8 cellular contexts compared by ENCODE assay signal in the genomic region with DNA sequence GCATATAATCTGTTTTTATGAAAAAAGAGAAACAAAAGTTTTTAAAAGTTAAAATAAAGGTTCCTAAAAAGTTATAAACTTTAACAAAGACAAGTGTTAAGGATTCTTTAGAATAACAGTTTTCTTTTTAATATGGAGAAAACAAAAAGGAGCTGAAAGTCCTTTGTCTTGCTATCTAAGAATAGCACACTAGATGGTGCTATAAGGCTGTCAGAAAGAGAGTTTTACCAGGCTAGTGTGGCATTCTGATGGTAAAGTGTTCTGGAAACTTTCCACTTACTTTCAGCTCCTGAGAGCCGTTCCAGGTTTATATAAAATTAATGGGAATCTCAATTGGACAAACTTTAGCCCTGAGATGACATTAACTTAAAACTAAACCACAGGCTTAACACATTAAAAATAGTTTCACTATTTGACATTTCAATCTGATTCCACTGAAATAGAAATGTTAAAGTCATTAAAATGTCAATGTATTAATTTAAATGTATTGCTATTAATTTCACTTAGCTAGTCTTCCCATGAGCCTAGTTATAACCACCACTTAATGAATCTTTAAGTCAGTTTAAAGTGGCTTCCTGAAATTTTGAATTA. TPM values are rescaled to one million over a fixed set of nuclear protein-coding genes. Genes with fewer than 3 reads are reported as not detected.
DNase-seq lines count a peak whose midpoint lies in the region; ATAC-seq, FAIRE-seq and TF ChIP-seq lines count a peak whose summit lies in the region.

No MANE protein-coding gene starts in this region.

- H3K9me2 ChIP-seq in SU-DHL-6 (replicated peaks; ENCODE audit: insufficient read depth, low read length) = no peaks in the 10 kb centered on the region

- ATAC-seq in GM21737 (IDR thresholded peaks at IDR 0.05; ENCODE audit: unreplicated experiment) (no peak), HG02870 (IDR thresholded peaks at IDR 0.05; ENCODE audit: unreplicated experiment) (no peak)

- peaks cover 16% of the 10 kb centered on the region for H3F3A ChIP-seq in SU-DHL-6 (ENCODE audit: insufficient read depth)

- no peaks in the 10 kb centered on the region for H3K9me3 ChIP-seq in SU-DHL-6 (ENCODE audit: insufficient read depth, low read length)

- H4K20me1 ChIP-seq in SU-DHL-6 (ENCODE audit: low read depth, low read length) = no peaks in the 10 kb centered on the region

- no peak overlapping the region for H3K27ac ChIP-seq in SU-DHL-6 (ENCODE audit: low read depth, low read length)

- no peaks in the 10 kb centered on the region for H3K27me3 ChIP-seq in SU-DHL-6 (ENCODE audit: low read length)

- peak overlapping the region; percentile 16 for H3K4me2 ChIP-seq in SU-DHL-6 (ENCODE audit: low read depth, low read length, poor library complexity, severe bottlenecking)

- peak; percentile 90 for FAIRE-seq in frontal cortex (lab: Jason Lieb, UNC)

- no peak overlapping the region for H3K9ac ChIP-seq in SU-DHL-6 (ENCODE audit: low read length)

- peak; percentile 41 for TF ChIP-seq CTCF in SU-DHL-6 (IDR thresholded peaks at IDR 0.05; ENCODE audit: insufficient read depth, low read length, poor library complexity, severe bottlenecking)

- DNase-seq in ELR (ENCODE audit: low read depth) (peak; percentile 78), M059J (ENCODE audit: low read depth) (peak; percentile 67), frontal cortex (ENCODE audit: low spot score in 2 of 2) (peak; percentile 33 to 61), skeletal muscle cell (ENCODE audit: low read depth) (peak; percentile 9)
- DNase-seq in activated CD4-positive, alpha-beta T cell treated with anti-CD3 and anti-CD28 coated beads, Interleukin-2, amount 50 U/mL, for 4 hours = no peak

- H3K79me2 ChIP-seq in SU-DHL-6 (ENCODE audit: insufficient read depth, low read length) = no peaks in the 10 kb centered on the region

- no peak overlapping the region for H2AFZ ChIP-seq in SU-DHL-6 (ENCODE audit: low read depth, low read length, severe bottlenecking)

- no peaks in the 10 kb centered on the region for H3K36me3 ChIP-seq in SU-DHL-6 (ENCODE audit: low read length)

- no peak overlapping the region for H3K4me3 ChIP-seq in SU-DHL-6 (ENCODE audit: insufficient read depth, low read length, poor library complexity, severe bottlenecking)
- no peak overlapping the region for H3K4me3 ChIP-seq in skeletal muscle cell (ENCODE audit: low read depth, low read length)

RNA-seq across cellular contexts. Expression of a gene that starts 3.7 kb away (rescaled TPM):
- total RNA-seq in M059J (2014; rRNA removed; shearing (Covaris generic)) = 0.91 and 1.5 TPM in 2 replicates
- 0.82 TPM for total RNA-seq in frontal cortex

RNA-seq across cellular contexts. Expression of a gene that starts 4.0 kb away (rescaled TPM):
- total RNA-seq in M059J (2014; rRNA removed; shearing (Covaris generic)) = 1.4 and 2.6 TPM in 2 replicates
- total RNA-seq in frontal cortex = 11.8 TPM

Comparison
In these comparisons a context has a peak if more than half of its experiments do, and no peak if none do; other contexts are left out.
1. DNase-seq: peak in ELR (single experiment), M059J (single experiment), frontal cortex (2 of 2) and skeletal muscle cell (single experiment); none in activated CD4-positive, alpha-beta T cell treated with anti-CD3 and anti-CD28 coated beads, Interleukin-2, amount 50 U/mL, for 4 hours (0 of 2).